ENCODE assay signal across 1 cellular context in the genomic region with DNA sequence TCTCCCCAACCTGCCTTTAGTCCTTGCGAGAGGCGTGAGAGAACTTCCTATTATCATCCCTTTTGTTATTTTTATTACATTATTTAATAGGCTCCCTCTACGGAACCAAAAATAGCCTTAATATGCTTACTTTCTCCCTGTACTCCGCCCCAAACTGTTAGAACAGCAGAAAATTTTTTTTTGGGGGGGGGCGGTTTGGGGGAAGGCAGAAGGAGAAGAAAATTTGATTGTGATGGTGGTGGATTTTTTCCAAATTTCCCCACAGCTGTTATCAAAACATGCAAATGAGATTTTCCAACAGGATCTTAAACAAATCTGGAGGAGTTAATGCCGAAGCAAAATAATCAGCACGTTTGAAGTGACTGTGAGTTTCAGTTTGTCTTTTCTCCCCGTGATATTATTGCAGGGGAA.
A peak's percentile ranks its signal among the peaks of the same experiment; 100 is the strongest.
TF ChIP-seq lines count a peak whose summit lies in the region.

No MANE protein-coding gene starts in this region.

TF ChIP-seq in GM12878, 131 proteins besides CTCF, POLR2A, EP300 and RAD21 (continued from another document):
- TF ChIP-seq, protein P1, sequence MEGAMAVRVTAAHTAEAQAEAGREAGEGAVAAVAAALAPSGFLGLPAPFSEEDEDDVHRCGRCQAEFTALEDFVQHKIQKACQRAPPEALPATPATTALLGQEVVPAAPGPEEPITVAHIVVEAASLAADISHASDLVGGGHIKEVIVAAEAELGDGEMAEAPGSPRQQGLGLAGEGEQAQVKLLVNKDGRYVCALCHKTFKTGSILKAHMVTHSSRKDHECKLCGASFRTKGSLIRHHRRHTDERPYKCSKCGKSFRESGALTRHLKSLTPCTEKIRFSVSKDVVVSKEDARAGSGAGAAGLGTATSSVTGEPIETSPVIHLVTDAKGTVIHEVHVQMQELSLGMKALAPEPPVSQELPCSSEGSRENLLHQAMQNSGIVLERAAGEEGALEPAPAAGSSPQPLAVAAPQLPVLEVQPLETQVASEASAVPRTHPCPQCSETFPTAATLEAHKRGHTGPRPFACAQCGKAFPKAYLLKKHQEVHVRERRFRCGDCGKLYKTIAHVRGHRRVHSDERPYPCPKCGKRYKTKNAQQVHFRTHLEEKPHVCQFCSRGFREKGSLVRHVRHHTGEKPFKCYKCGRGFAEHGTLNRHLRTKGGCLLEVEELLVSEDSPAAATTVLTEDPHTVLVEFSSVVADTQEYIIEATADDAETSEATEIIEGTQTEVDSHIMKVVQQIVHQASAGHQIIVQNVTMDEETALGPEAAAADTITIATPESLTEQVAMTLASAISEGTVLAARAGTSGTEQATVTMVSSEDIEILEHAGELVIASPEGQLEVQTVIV (IDR thresholded peaks at IDR 0.05; ENCODE audit: borderline replicate concordance, partially characterized antibody): no peak
- TF ChIP-seq YBX1 (IDR thresholded peaks at IDR 0.05): no peak
- TF ChIP-seq NBN (IDR thresholded peaks at IDR 0.05): no peak
- TF ChIP-seq, protein P2, sequence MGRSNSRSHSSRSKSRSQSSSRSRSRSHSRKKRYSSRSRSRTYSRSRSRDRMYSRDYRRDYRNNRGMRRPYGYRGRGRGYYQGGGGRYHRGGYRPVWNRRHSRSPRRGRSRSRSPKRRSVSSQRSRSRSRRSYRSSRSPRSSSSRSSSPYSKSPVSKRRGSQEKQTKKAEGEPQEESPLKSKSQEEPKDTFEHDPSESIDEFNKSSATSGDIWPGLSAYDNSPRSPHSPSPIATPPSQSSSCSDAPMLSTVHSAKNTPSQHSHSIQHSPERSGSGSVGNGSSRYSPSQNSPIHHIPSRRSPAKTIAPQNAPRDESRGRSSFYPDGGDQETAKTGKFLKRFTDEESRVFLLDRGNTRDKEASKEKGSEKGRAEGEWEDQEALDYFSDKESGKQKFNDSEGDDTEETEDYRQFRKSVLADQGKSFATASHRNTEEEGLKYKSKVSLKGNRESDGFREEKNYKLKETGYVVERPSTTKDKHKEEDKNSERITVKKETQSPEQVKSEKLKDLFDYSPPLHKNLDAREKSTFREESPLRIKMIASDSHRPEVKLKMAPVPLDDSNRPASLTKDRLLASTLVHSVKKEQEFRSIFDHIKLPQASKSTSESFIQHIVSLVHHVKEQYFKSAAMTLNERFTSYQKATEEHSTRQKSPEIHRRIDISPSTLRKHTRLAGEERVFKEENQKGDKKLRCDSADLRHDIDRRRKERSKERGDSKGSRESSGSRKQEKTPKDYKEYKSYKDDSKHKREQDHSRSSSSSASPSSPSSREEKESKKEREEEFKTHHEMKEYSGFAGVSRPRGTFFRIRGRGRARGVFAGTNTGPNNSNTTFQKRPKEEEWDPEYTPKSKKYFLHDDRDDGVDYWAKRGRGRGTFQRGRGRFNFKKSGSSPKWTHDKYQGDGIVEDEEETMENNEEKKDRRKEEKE (IDR thresholded peaks at IDR 0.05): no peak
- TF ChIP-seq, protein P3, sequence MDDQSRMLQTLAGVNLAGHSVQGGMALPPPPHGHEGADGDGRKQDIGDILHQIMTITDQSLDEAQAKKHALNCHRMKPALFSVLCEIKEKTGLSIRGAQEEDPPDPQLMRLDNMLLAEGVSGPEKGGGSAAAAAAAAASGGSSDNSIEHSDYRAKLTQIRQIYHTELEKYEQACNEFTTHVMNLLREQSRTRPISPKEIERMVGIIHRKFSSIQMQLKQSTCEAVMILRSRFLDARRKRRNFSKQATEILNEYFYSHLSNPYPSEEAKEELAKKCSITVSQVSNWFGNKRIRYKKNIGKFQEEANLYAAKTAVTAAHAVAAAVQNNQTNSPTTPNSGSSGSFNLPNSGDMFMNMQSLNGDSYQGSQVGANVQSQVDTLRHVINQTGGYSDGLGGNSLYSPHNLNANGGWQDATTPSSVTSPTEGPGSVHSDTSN (IDR thresholded peaks at IDR 0.05; ENCODE audit: insufficient replicate concordance, low read depth, low read length): no peak
- no peak for TF ChIP-seq SMARCA5 (IDR thresholded peaks at IDR 0.05)
- TF ChIP-seq, protein P4, sequence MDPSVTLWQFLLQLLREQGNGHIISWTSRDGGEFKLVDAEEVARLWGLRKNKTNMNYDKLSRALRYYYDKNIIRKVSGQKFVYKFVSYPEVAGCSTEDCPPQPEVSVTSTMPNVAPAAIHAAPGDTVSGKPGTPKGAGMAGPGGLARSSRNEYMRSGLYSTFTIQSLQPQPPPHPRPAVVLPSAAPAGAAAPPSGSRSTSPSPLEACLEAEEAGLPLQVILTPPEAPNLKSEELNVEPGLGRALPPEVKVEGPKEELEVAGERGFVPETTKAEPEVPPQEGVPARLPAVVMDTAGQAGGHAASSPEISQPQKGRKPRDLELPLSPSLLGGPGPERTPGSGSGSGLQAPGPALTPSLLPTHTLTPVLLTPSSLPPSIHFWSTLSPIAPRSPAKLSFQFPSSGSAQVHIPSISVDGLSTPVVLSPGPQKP (IDR thresholded peaks at IDR 0.05; ENCODE audit: low read depth, low read length): no peak
- TF ChIP-seq ZSCAN29 (IDR thresholded peaks at IDR 0.05): no peak
- no peak for TF ChIP-seq ZBED1 (IDR thresholded peaks at IDR 0.05; ENCODE audit: borderline replicate concordance)
- TF ChIP-seq PAX5 (IDR thresholded peaks at IDR 0.05; ENCODE audit: borderline replicate concordance, low read depth, low read length): no peak
- TF ChIP-seq, protein P5, sequence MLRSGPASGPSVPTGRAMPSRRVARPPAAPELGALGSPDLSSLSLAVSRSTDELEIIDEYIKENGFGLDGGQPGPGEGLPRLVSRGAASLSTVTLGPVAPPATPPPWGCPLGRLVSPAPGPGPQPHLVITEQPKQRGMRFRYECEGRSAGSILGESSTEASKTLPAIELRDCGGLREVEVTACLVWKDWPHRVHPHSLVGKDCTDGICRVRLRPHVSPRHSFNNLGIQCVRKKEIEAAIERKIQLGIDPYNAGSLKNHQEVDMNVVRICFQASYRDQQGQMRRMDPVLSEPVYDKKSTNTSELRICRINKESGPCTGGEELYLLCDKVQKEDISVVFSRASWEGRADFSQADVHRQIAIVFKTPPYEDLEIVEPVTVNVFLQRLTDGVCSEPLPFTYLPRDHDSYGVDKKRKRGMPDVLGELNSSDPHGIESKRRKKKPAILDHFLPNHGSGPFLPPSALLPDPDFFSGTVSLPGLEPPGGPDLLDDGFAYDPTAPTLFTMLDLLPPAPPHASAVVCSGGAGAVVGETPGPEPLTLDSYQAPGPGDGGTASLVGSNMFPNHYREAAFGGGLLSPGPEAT (IDR thresholded peaks at IDR 0.05; ENCODE audit: low read depth): 0 out of 2 replicates have a peak, but pooled peaks have one; percentile 8
- peak; percentile 65; the same call in 1 of the 2 replicates for TF ChIP-seq IKZF1 (conservative IDR thresholded peaks at IDR 0.05)
- TF ChIP-seq SREBF1 (IDR thresholded peaks at IDR 0.05; ENCODE audit: low read length): no peak
- TF ChIP-seq ZNF24 (IDR thresholded peaks at IDR 0.05): 0 out of 2 replicates have a peak, but pooled peaks have one; percentile 44
- TF ChIP-seq SIN3A (IDR thresholded peaks at IDR 0.05; ENCODE audit: low read depth, low read length): no peak
- TF ChIP-seq RAD51 (IDR thresholded peaks at IDR 0.05): no peak
- TF ChIP-seq BHLHE40 (IDR thresholded peaks at IDR 0.05; ENCODE audit: borderline replicate concordance in 1 of 2, low read depth in 2 of 2, low read length in 1 of 2): peak; percentile 7 to 38; a peak in 1 of 4 replicates
- TF ChIP-seq, protein P6, sequence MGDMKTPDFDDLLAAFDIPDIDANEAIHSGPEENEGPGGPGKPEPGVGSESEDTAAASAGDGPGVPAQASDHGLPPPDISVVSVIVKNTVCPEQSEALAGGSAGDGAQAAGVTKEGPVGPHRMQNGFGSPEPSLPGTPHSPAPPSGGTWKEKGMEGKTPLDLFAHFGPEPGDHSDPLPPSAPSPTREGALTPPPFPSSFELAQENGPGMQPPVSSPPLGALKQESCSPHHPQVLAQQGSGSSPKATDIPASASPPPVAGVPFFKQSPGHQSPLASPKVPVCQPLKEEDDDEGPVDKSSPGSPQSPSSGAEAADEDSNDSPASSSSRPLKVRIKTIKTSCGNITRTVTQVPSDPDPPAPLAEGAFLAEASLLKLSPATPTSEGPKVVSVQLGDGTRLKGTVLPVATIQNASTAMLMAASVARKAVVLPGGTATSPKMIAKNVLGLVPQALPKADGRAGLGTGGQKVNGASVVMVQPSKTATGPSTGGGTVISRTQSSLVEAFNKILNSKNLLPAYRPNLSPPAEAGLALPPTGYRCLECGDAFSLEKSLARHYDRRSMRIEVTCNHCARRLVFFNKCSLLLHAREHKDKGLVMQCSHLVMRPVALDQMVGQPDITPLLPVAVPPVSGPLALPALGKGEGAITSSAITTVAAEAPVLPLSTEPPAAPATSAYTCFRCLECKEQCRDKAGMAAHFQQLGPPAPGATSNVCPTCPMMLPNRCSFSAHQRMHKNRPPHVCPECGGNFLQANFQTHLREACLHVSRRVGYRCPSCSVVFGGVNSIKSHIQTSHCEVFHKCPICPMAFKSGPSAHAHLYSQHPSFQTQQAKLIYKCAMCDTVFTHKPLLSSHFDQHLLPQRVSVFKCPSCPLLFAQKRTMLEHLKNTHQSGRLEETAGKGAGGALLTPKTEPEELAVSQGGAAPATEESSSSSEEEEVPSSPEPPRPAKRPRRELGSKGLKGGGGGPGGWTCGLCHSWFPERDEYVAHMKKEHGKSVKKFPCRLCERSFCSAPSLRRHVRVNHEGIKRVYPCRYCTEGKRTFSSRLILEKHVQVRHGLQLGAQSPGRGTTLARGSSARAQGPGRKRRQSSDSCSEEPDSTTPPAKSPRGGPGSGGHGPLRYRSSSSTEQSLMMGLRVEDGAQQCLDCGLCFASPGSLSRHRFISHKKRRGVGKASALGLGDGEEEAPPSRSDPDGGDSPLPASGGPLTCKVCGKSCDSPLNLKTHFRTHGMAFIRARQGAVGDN (IDR thresholded peaks at IDR 0.05): no peak
- no peak for TF ChIP-seq HDAC6 (IDR thresholded peaks at IDR 0.05; ENCODE audit: unreplicated experiment)
- TF ChIP-seq, protein P7, sequence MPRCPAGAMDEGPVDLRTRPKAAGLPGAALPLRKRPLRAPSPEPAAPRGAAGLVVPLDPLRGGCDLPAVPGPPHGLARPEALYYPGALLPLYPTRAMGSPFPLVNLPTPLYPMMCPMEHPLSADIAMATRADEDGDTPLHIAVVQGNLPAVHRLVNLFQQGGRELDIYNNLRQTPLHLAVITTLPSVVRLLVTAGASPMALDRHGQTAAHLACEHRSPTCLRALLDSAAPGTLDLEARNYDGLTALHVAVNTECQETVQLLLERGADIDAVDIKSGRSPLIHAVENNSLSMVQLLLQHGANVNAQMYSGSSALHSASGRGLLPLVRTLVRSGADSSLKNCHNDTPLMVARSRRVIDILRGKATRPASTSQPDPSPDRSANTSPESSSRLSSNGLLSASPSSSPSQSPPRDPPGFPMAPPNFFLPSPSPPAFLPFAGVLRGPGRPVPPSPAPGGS (IDR thresholded peaks at IDR 0.05; ENCODE audit: borderline replicate concordance, insufficient read depth, low read depth, low read length, poor library complexity, severe bottlenecking): no peak
- TF ChIP-seq, protein P8, sequence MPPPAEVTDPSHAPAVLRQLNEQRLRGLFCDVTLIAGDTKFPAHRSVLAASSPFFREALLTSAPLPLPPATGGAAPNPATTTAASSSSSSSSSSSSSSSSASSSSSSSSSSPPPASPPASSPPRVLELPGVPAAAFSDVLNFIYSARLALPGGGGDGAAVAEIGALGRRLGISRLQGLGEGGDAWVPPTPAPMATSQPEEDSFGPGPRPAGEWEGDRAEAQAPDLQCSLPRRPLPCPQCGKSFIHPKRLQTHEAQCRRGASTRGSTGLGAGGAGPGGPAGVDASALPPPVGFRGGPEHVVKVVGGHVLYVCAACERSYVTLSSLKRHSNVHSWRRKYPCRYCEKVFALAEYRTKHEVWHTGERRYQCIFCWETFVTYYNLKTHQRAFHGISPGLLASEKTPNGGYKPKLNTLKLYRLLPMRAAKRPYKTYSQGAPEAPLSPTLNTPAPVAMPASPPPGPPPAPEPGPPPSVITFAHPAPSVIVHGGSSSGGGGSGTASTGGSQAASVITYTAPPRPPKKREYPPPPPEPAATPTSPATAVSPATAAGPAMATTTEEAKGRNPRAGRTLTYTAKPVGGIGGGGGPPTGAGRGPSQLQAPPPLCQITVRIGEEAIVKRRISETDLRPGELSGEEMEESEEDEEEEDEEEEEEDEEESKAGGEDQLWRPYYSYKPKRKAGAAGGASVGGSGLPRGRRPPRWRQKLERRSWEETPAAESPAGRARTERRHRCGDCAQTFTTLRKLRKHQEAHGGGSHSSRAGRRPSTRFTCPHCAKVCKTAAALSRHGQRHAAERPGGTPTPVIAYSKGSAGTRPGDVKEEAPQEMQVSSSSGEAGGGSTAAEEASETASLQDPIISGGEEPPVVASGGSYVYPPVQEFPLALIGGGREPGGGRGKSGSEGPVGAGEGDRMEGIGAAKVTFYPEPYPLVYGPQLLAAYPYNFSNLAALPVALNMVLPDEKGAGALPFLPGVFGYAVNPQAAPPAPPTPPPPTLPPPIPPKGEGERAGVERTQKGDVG (CRISPR knock-in tag; IDR thresholded peaks at IDR 0.05): no peak
